11 cellular contexts compared by ENCODE assay signal in genomic region chr11:118689503-118689851, GRCh38. TPM values are rescaled to one million over a fixed set of nuclear protein-coding genes. Genes with fewer than 3 reads are reported as not detected.
DNase-seq lines count a peak whose midpoint lies in the region; ATAC-seq and TF ChIP-seq lines count a peak whose summit lies in the region.
"Had no signal": no experiment of that assay in that cellular context is flagged by ENCODE, and none has a peak within 500 bp of the region (broad histone marks: within the 10 kb centered on the region; RNA-seq: fewer than 3 reads in every experiment).

No MANE protein-coding gene starts in this region.

- H3K4me3 Mint-ChIP-seq in activated T-cell treated with anti-CD3 and anti-CD28 coated beads, Interleukin-2, amount 50 U/mL, for 4 hours, result no peak overlapping the region

- no peaks in the 10 kb centered on the region for H3K79me2 ChIP-seq in mesendoderm (ENCODE audit: control insufficient read depth, insufficient read depth, low read length)

- H3K4me3 ChIP-seq in coronary artery (peak overlapping the region; percentile 70), mesendoderm (ENCODE audit: low read length) (no peak overlapping the region), upper lobe of right lung (peak overlapping the region; percentile 42)

- no peaks in the 10 kb centered on the region for H3K9me3 ChIP-seq in upper lobe of right lung

- no peak overlapping the region for H2BK120ac ChIP-seq in mesendoderm (ENCODE audit: low read depth, low read length)

- no peak overlapping the region for H2AK5ac ChIP-seq in mesendoderm (ENCODE audit: low read length)

- no peaks in the 10 kb centered on the region for H3K27me3 ChIP-seq in mesendoderm (ENCODE audit: insufficient read depth, low read length, poor library complexity)
- H3K27me3 ChIP-seq in upper lobe of right lung, result no peaks in the 10 kb centered on the region

- no peak overlapping the region for H4K8ac ChIP-seq in mesendoderm (ENCODE audit: low read depth, low read length)

- no peak overlapping the region for H3K18ac ChIP-seq in mesendoderm (ENCODE audit: low read length)

- H3K36me3 Mint-ChIP-seq in activated T-cell treated with anti-CD3 and anti-CD28 coated beads, Interleukin-2, amount 50 U/mL, for 4 hours (ENCODE audit: insufficient read depth), result no peaks in the 10 kb centered on the region
- H3K36me3 Mint-ChIP-seq: type B pancreatic cell had no signal

- DNase-seq in activated T-cell treated with anti-CD3 and anti-CD28 coated beads, Interleukin-2, amount 50 U/mL, for 4 hours, result no peak
- no peak for DNase-seq in activated T-cell treated with anti-CD3 and anti-CD28 coated beads for 4 hours
- no peak for DNase-seq in coronary artery (ENCODE audit: low spot score)
- no peak for DNase-seq in mesendoderm
- DNase-seq in upper lobe of right lung, result no peak
- DNase-seq in NCI-H2171 (lab: John Stamatoyannopoulos, UW), result no peak
- DNase-seq in RPMI8226, result no peak
- no peak for DNase-seq in activated CD8-positive, alpha-beta memory T cell treated with anti-CD3 and anti-CD28 coated beads for 24 hours

- H3K4ac ChIP-seq in mesendoderm (ENCODE audit: low read depth, low read length), result no peak overlapping the region

- no peak overlapping the region for H3K4me2 ChIP-seq in mesendoderm (ENCODE audit: low read length)

- peak; percentile 4 to 6 for ATAC-seq in activated T-cell treated with anti-CD3 and anti-CD28 coated beads, Interleukin-2, amount 50 U/mL, for 4 hours
- ATAC-seq in upper lobe of right lung, result peak; percentile 11

- peak overlapping the region; percentile 40 for H3K56ac ChIP-seq in mesendoderm (ENCODE audit: low read length)

- no peaks in the 10 kb centered on the region for H3K36me3 ChIP-seq in mesendoderm (ENCODE audit: control insufficient read depth, insufficient read depth, low read length)
- H3K36me3 ChIP-seq in upper lobe of right lung, result no peaks in the 10 kb centered on the region

- WGBS in mesendoderm (ENCODE audit: extremely low coverage, insufficient coverage, low lambda C conversion rate), result no CpG with 5 or more reads among the region's 9 CpGs

- H3K9ac ChIP-seq in mesendoderm (ENCODE audit: low read length), result no peak overlapping the region

- no peaks in the 10 kb centered on the region for H3K27me3 Mint-ChIP-seq in activated T-cell treated with anti-CD3 and anti-CD28 coated beads, Interleukin-2, amount 50 U/mL, for 4 hours (ENCODE audit: low read depth)
- H3K27me3 Mint-ChIP-seq: type B pancreatic cell had no signal

- no peak overlapping the region for H3K23ac ChIP-seq in mesendoderm (ENCODE audit: low read length)

- H2BK5ac ChIP-seq in mesendoderm (ENCODE audit: low read length), result no peak overlapping the region

- H3K4me1 Mint-ChIP-seq in activated T-cell treated with anti-CD3 and anti-CD28 coated beads, Interleukin-2, amount 50 U/mL, for 4 hours (ENCODE audit: low read depth), result peaks cover 42% of the 10 kb centered on the region

- no peak for TF ChIP-seq CTCF in coronary artery (IDR thresholded peaks at IDR 0.05)
- TF ChIP-seq CTCF in upper lobe of right lung (IDR thresholded peaks at IDR 0.05), result no peak

- no peak overlapping the region for H2BK15ac ChIP-seq in mesendoderm (replicated peaks; ENCODE audit: low read depth)

- no peaks in the 10 kb centered on the region for H3K9me3 Mint-ChIP-seq in activated T-cell treated with anti-CD3 and anti-CD28 coated beads, Interleukin-2, amount 50 U/mL, for 4 hours
- H3K9me3 Mint-ChIP-seq: type B pancreatic cell had no signal

- H3K27ac ChIP-seq in coronary artery (peak overlapping the region; percentile 71 to 90), mesendoderm (ENCODE audit: low read depth, low read length) (no peak overlapping the region), upper lobe of right lung (peak overlapping the region; percentile 66)
- H3K27ac ChIP-seq: SK-N-MC had no signal

- intact Hi-C loops in upper lobe of right lung (cut with DNase I), result loop anchor here (5.0 kb wide), 1 partner anchor 268 kb away; the partner anchor contains the start of gene UPK2

- no peaks in the 10 kb centered on the region for H3K79me1 ChIP-seq in mesendoderm (ENCODE audit: low read length)

- H3K4me1 ChIP-seq in mesendoderm (ENCODE audit: control insufficient read depth, low read depth, low read length) (no peaks in the 10 kb centered on the region), upper lobe of right lung (peaks cover 11% of the 10 kb centered on the region)

- H4K5ac ChIP-seq in mesendoderm (ENCODE audit: low read length), result no peak overlapping the region

RNA-seq across cellular contexts. Expression of gene TREH, which starts 10.0 kb away (rescaled TPM):
- not detected for total RNA-seq in activated T-cell treated with anti-CD3 and anti-CD28 coated beads, Interleukin-2, amount 50 U/mL, for 4 hours
- polyA plus RNA-seq in mesendoderm (2013, experiment 1 of 2), result not detected
- not detected for polyA plus RNA-seq in mesendoderm (2013, experiment 2 of 2)
- total RNA-seq in upper lobe of right lung, result 0.46 TPM
- total RNA-seq: fibroblast of villous mesenchyme had no signal
